ENCODE assay signal across 2 cellular contexts in genomic region chr11:76837696-76838421, GRCh38.
TF ChIP-seq lines count a peak whose summit lies in the region.

No MANE protein-coding gene starts in this region.

TF ChIP-seq in GM23338, 12 proteins besides CTCF, POLR2A, EP300 and RAD21:
- no peak for TF ChIP-seq ZNF114 (CRISPR knock-in tag; IDR thresholded peaks at IDR 0.05)
- TF ChIP-seq POLR2AphosphoS5 (IDR thresholded peaks at IDR 0.05; ENCODE audit: low read depth) = no peak
- no peak for TF ChIP-seq EZH2phosphoT487 (IDR thresholded peaks at IDR 0.05; ENCODE audit: unreplicated experiment)

TF ChIP-seq in endothelial cell of umbilical vein, 7 proteins besides CTCF, POLR2A, EP300 and RAD21:
- TF ChIP-seq FOS (IDR thresholded peaks at IDR 0.05; ENCODE audit: borderline replicate concordance, insufficient read depth, low read length) = no peak
- no peak for TF ChIP-seq MYC (IDR thresholded peaks at IDR 0.05; ENCODE audit: low read depth, low read length)
- no peak for TF ChIP-seq GATA2 (IDR thresholded peaks at IDR 0.05; ENCODE audit: insufficient read depth, insufficient read length, low read depth, low read length)
- TF ChIP-seq POLR2AphosphoS5 (IDR thresholded peaks at IDR 0.05; ENCODE audit: insufficient read depth, low read depth, low read length) = no peak
- no peak for TF ChIP-seq MAX (IDR thresholded peaks at IDR 0.05; ENCODE audit: insufficient read depth, insufficient read length)
